Comparison of ENCODE assay signal across 15 cellular contexts in genomic region chr1:226220473-226221189, GRCh38. TPM values are rescaled to one million over a fixed set of nuclear protein-coding genes. Genes with fewer than 3 reads are reported as not detected.
DNase-seq lines count a peak whose midpoint lies in the region; ATAC-seq and TF ChIP-seq lines count a peak whose summit lies in the region.
"Had no signal": no experiment of that assay in that cellular context is flagged by ENCODE, and none has a peak within 500 bp of the region (broad histone marks: within the 10 kb centered on the region; RNA-seq: fewer than 3 reads in every experiment).

No MANE protein-coding gene starts in this region.

- no peak for ATAC-seq in stimulated activated naive CD8-positive, alpha-beta T cell treated with anti-CD3 and anti-CD28 coated beads, Interleukin-15, Interleukin-2, amounts not matched to agents 100 U/mL and 50 U/mL, for 24 hours
- no peak for ATAC-seq in GM18909 (IDR thresholded peaks at IDR 0.05; ENCODE audit: poor library complexity, unreplicated experiment)

- no peaks in the 10 kb centered on the region for H3K9me3 Mint-ChIP-seq in endodermal cell
- H3K9me3 Mint-ChIP-seq in nephron progenitor cell = no peaks in the 10 kb centered on the region
- H3K9me3 Mint-ChIP-seq: CD4-positive, alpha-beta memory T cell had no signal

- peak overlapping the region; percentile 45 for H3K9ac ChIP-seq in HUES6 (ENCODE audit: low read length)
- H3K9ac ChIP-seq in endodermal cell (ENCODE audit: extremely low read depth, low read length, poor library complexity, severe bottlenecking) = peak overlapping the region; percentile 62
- H3K9ac ChIP-seq in colonic mucosa (ENCODE audit: low read depth in 2 of 2, low read length in 2 of 2) = no peak overlapping the region

- H3K27ac ChIP-seq in HUES6 (ENCODE audit: low read depth, low read length) (peak overlapping the region; percentile 20; the same call in 1 of the 2 replicates), endodermal cell (ENCODE audit: low read depth, low read length) (no peak overlapping the region), colonic mucosa (no peak overlapping the region)

- H3K4me3 ChIP-seq in H7 (ENCODE audit: insufficient read depth, low read depth, low read length) = no peak overlapping the region
- no peak overlapping the region; the same call in 1 of the 2 replicates for H3K4me3 ChIP-seq in HUES6 (ENCODE audit: low read depth, low read length)
- peak overlapping the region; percentile 33 for H3K4me3 ChIP-seq in endodermal cell (ENCODE audit: low read length)
- no peak overlapping the region for H3K4me3 ChIP-seq in colonic mucosa

- H3K4me3 Mint-ChIP-seq in endodermal cell (no peak overlapping the region), nephron progenitor cell (peak overlapping the region; percentile 8)

- WGBS in endodermal cell (ENCODE audit: insufficient coverage in 1 of 2, insufficient read length in 1 of 2), 2 experiments = 23 to 47% methylated on average over 4 to 11 of the region's 11 CpGs

- H3K27ac Mint-ChIP-seq in endodermal cell = peak overlapping the region; percentile 92
- peak overlapping the region; percentile 3 for H3K27ac Mint-ChIP-seq in nephron progenitor cell
- H3K27ac Mint-ChIP-seq: CD4-positive, alpha-beta memory T cell had no signal

- H3K9me3 ChIP-seq in HUES6 (ENCODE audit: control insufficient read depth, insufficient read depth, low read depth, low read length) (no peaks in the 10 kb centered on the region), endodermal cell (ENCODE audit: control insufficient read depth, low read length) (no peaks in the 10 kb centered on the region), colonic mucosa (no peaks in the 10 kb centered on the region)
- H3K9me3 ChIP-seq: BE2C had no signal

- H3K36me3 ChIP-seq in H7 (replicated peaks; ENCODE audit: control insufficient read depth, insufficient read depth, low read length) = no peaks in the 10 kb centered on the region
- peaks cover 7% of the 10 kb centered on the region; the same call in 1 of the 2 replicates for H3K36me3 ChIP-seq in HUES6 (ENCODE audit: control insufficient read depth, insufficient read depth, low read length)
- peaks cover 9% of the 10 kb centered on the region for H3K36me3 ChIP-seq in endodermal cell (ENCODE audit: control insufficient read depth, insufficient read depth, low read length)
- no peaks in the 10 kb centered on the region for H3K36me3 ChIP-seq in colonic mucosa
- H3K36me3 ChIP-seq: BE2C had no signal

- H3K4me1 ChIP-seq in HUES6 (ENCODE audit: control insufficient read depth, insufficient read depth, low read length) (peaks cover 39% of the 10 kb centered on the region), endodermal cell (ENCODE audit: control insufficient read depth, insufficient read depth, low read length) (peaks cover 28% of the 10 kb centered on the region), colonic mucosa (no peaks in the 10 kb centered on the region)

- H3K36me3 Mint-ChIP-seq in endodermal cell (ENCODE audit: low read depth) (peaks cover 1% of the 10 kb centered on the region), nephron progenitor cell (ENCODE audit: low read depth) (peaks cover under 1% of the 10 kb centered on the region)

- TF ChIP-seq CTCF in endodermal cell (conservative IDR thresholded peaks at IDR 0.05) (peak; percentile 42), nephron progenitor cell (IDR thresholded peaks at IDR 0.05) (no peak), colonic mucosa (IDR thresholded peaks at IDR 0.05) (no peak)

- H3K27me3 Mint-ChIP-seq in endodermal cell (ENCODE audit: insufficient read depth) (no peaks in the 10 kb centered on the region), nephron progenitor cell (ENCODE audit: low read depth, poor library complexity) (peaks cover 5% of the 10 kb centered on the region)

- H3K27me3 ChIP-seq in H7 (ENCODE audit: control insufficient read depth, insufficient read depth, low read length) = peaks cover 5% of the 10 kb centered on the region
- 0 out of 2 replicates have a peak, but pooled peaks cover 3% of the 10 kb centered on the region for H3K27me3 ChIP-seq in HUES6 (ENCODE audit: control insufficient read depth, insufficient read depth, low read length)
- H3K27me3 ChIP-seq in endodermal cell (ENCODE audit: control insufficient read depth, insufficient read depth, low read length, poor library complexity, severe bottlenecking) = no peaks in the 10 kb centered on the region
- H3K27me3 ChIP-seq in colonic mucosa = peaks cover 4% of the 10 kb centered on the region

- intact Hi-C loops in colonic mucosa (cut with DNase I) = no loop called here

- DNase-seq in H7 = peak; percentile 52
- peak; percentile 80 for DNase-seq in endodermal cell
- DNase-seq in nephron progenitor cell = no peak
- no peak for DNase-seq in activated CD4-positive, alpha-beta T cell treated with anti-CD3 and anti-CD28 coated beads for 4 hours
- DNase-seq in stimulated activated naive CD8-positive, alpha-beta T cell treated with anti-CD3 and anti-CD28 coated beads, Interleukin-15, Interleukin-2, amounts not matched to agents 100 U/mL and 50 U/mL, for 24 hours = no peak
- DNase-seq in colonic mucosa = no peak
- DNase-seq: BE2C; CD4-positive, alpha-beta memory T cell; DMS79 treated with DMSO at 0.1 percent for 48 hours; GF-D8; NCI-H1436 treated with DMSO at 0.1 percent for 48 hours; NCI-H2081 treated with DMSO at 0.1 percent for 48 hours; NCI-H748 treated with DMSO at 0.1 percent for 48 hours had no signal

- H3K4me1 Mint-ChIP-seq in endodermal cell (peaks cover 49% of the 10 kb centered on the region), nephron progenitor cell (peaks cover 48% of the 10 kb centered on the region)

RNA-seq across cellular contexts. Expression of gene MIXL1, which starts 2.8 kb away (rescaled TPM):
- total RNA-seq in H7 (2014; rRNA removed; shearing (Covaris generic)) = 27.5 and 61.1 TPM in 2 replicates
- total RNA-seq in endodermal cell = 10 to 100 TPM; 16.8 to 86.3 TPM
- 41.3 TPM for polyA plus RNA-seq in endodermal cell (2013, experiment 1 of 2)
- 48.9 TPM for polyA plus RNA-seq in endodermal cell (2013, experiment 2 of 2)
- total RNA-seq in colonic mucosa = not detected
- total RNA-seq: CD4-positive, alpha-beta memory T cell had no signal
- polyA plus RNA-seq: CD4-positive, alpha-beta memory T cell had no signal

RNA-seq across cellular contexts. Expression of gene ACBD3, which starts 34.1 kb away (rescaled TPM):
- total RNA-seq in H7 (2014; rRNA removed; shearing (Covaris generic)) = 43.7 and 57.6 TPM in 2 replicates
- total RNA-seq in endodermal cell (10 to 100 TPM; 34.8 to 48.0 TPM), colonic mucosa (10 to 100 TPM; 46.6 to 61.6 TPM)
- polyA plus RNA-seq in endodermal cell (2013, experiment 1 of 2) = 22.3 TPM
- polyA plus RNA-seq in endodermal cell (2013, experiment 2 of 2) = 24.1 TPM

Comparison
In these comparisons a context has a peak if more than half of its experiments do, and no peak if none do; other contexts are left out.
1. DNase-seq: peak in H7 (single experiment) and endodermal cell (single experiment); none in nephron progenitor cell (single experiment), activated CD4-positive, alpha-beta T cell treated with anti-CD3 and anti-CD28 coated beads for 4 hours (0 of 2), stimulated activated naive CD8-positive, alpha-beta T cell treated with anti-CD3 and anti-CD28 coated beads, Interleukin-15, Interleukin-2, amounts not matched to agents 100 U/mL and 50 U/mL, for 24 hours (single experiment) and colonic mucosa (single experiment).
2. H3K9ac ChIP-seq: peak in HUES6 (single experiment) and endodermal cell (single experiment); none in colonic mucosa (0 of 2).
3. RNA of gene MIXL1, which starts 2.8 kb away (total RNA-seq): 16.8 to 86.3 TPM in endodermal cell and 27.5 to 61.1 TPM in H7; not detected in colonic mucosa; every median in the first group is over 10 times any median in the second.